Comparison of ENCODE assay signal across 8 cellular contexts in genomic region chr14:73613046-73613383, GRCh38. TPM values are rescaled to one million over a fixed set of nuclear protein-coding genes. Genes with fewer than 3 reads are reported as not detected.
DNase-seq lines count a peak whose midpoint lies in the region; ATAC-seq and TF ChIP-seq lines count a peak whose summit lies in the region.

No MANE protein-coding gene starts in this region.

- peak overlapping the region; percentile 64 for H3K4me3 ChIP-seq in AG04449 (ENCODE audit: low read depth, low read length)
- H3K4me3 ChIP-seq in heart right ventricle, result peak overlapping the region; percentile 49 to 67 (median 63)
- peak overlapping the region; percentile 61 to 69 (median 64) for H3K4me3 ChIP-seq in gastrocnemius medialis

- DNase-seq in AG04449 (ENCODE audit: low read depth, low spot score) (no peak), activated B cell treated with CpG ODN at 0.5 μM for 24 hours (no peak), heart right ventricle (no peak), gastrocnemius medialis (no peak), epidermal melanocyte (ENCODE audit: insufficient read length, low spot score) (no peak), midbrain (lab: John Stamatoyannopoulos, UW) (no peak)

- no peaks in the 10 kb centered on the region for H3K36me3 Mint-ChIP-seq in activated B cell treated with CpG ODN at 0.5 μM for 24 hours (ENCODE audit: low read depth)

- intact Hi-C loops in activated B cell treated with CpG ODN at 0.5 μM for 24 hours (cut with micrococcal nuclease), result loop anchor here (2.0 kb wide), 2 partner anchors 20 to 122 kb away; partner anchors contain the start of gene RIOX1
- intact Hi-C loops in heart right ventricle (cut with DNase I), result no loop called here
- intact Hi-C loops in gastrocnemius medialis (cut with DNase I; ENCODE audit: low total_unique reads), result no loop called here

- peaks cover 3% of the 10 kb centered on the region for H3K4me1 Mint-ChIP-seq in activated B cell treated with CpG ODN at 0.5 μM for 24 hours

- no peaks in the 10 kb centered on the region for H3K9me3 Mint-ChIP-seq in activated B cell treated with CpG ODN at 0.5 μM for 24 hours

- WGBS in heart right ventricle, 2 donors, result 5 to 7% methylated on average over 13 of the region's 13 CpGs

- H3K4me3 Mint-ChIP-seq in activated B cell treated with CpG ODN at 0.5 μM for 24 hours, result peak overlapping the region; percentile 84

- ATAC-seq in HG02759 (IDR thresholded peaks at IDR 0.05; ENCODE audit: unreplicated experiment), result peak; percentile 20
- ATAC-seq in activated B cell treated with CpG ODN at 0.5 μM for 24 hours (ENCODE audit: low read depth), result no peak
- ATAC-seq in heart right ventricle, result peak in 7 of 8 donors; percentile 7 to 47 (median 25)
- peak; percentile 34 to 37 for ATAC-seq in gastrocnemius medialis
- no peak for ATAC-seq in HG03159 (IDR thresholded peaks at IDR 0.05; ENCODE audit: unreplicated experiment)

- H3K27me3 Mint-ChIP-seq in activated B cell treated with CpG ODN at 0.5 μM for 24 hours, result no peaks in the 10 kb centered on the region

- H3K27me3 ChIP-seq in heart right ventricle (peaks cover 0 to 8% (median 0%) of the 10 kb centered on the region in 7 donors), gastrocnemius medialis (no peaks in the 10 kb centered on the region)

- no peak for TF ChIP-seq POLR2A in gastrocnemius medialis (IDR thresholded peaks at IDR 0.05)

- H3K9me3 ChIP-seq in heart right ventricle (peaks cover 0 to 5% (median 0%) of the 10 kb centered on the region in 11 donors), gastrocnemius medialis (no peaks in the 10 kb centered on the region)

- peak overlapping the region in 9 of 10 donors; percentile 70 to 88 (median 79) for H3K27ac ChIP-seq in heart right ventricle
- H3K27ac ChIP-seq in gastrocnemius medialis, result peak overlapping the region; percentile 58 to 80 (median 74)

- H3K36me3 ChIP-seq in heart right ventricle (no peaks in the 10 kb centered on the region), gastrocnemius medialis (no peaks in the 10 kb centered on the region)

- in situ Hi-C loops in gastrocnemius medialis (cut with MboI; ENCODE audit: low sequenced_read_pairs in 4 of 4), result no loop called here

- POLR2A ChIA-PET in AG04449 (lab: Yijun Ruan, JAX) (interaction anchor here (0.9 to 1.0 kb wide), 2 partner anchors 26 to 44 kb away, joined by 3 to 5 read pairs; partner anchors contain the start of gene ACOT2), activated B cell treated with CpG ODN at 0.5 μM for 24 hours (lab: Charles Lee) (interaction anchor here (0.6 to 2.2 kb wide), 6 partner anchors 21 to 228 kb away, joined by 3 to 14 read pairs (median 8); partner anchors contain the start of genes ACOT2, ACOT4 and RIOX1)

- TF ChIP-seq CTCF in AG04449 (IDR thresholded peaks at IDR 0.05; ENCODE audit: insufficient read depth, low read length, missing control alignments) (no peak), activated B cell treated with CpG ODN at 0.5 μM for 24 hours (IDR thresholded peaks at IDR 0.05) (no peak), heart right ventricle (IDR thresholded peaks at IDR 0.05) (no peak), gastrocnemius medialis (IDR thresholded peaks at IDR 0.05 in 4 of 5, conservative IDR thresholded peaks at IDR 0.05 in 1 of 5) (no peak)

- H3K27ac Mint-ChIP-seq in activated B cell treated with CpG ODN at 0.5 μM for 24 hours, result peak overlapping the region; percentile 46

- H3K4me1 ChIP-seq in heart right ventricle, result peaks cover 0 to 11% (median 0%) of the 10 kb centered on the region in 9 donors
- H3K4me1 ChIP-seq in gastrocnemius medialis, result no peaks in the 10 kb centered on the region

- CTCF ChIA-PET in AG04449 (lab: Yijun Ruan, JAX), result interaction anchor here (0.6 to 2.8 kb wide), 4 partner anchors 11 to 104 kb away, joined by 3 to 17 read pairs (median 8); no protein-coding TSS in a partner anchor
- CTCF ChIA-PET in activated B cell treated with CpG ODN at 0.5 μM for 24 hours (lab: Charles Lee), result interaction anchor here (0.7 to 1.4 kb wide), 3 partner anchors 21 to 155 kb away, joined by 3 to 6 read pairs (median 3); no protein-coding TSS in a partner anchor

RNA-seq across cellular contexts. Expression of gene ACOT6, which starts 0.7 kb away (rescaled TPM):
- total RNA-seq in activated B cell treated with CpG ODN at 0.5 μM for 24 hours (not detected in 2 replicates), heart right ventricle (not detected), gastrocnemius medialis (not detected)
- polyA plus RNA-seq in heart right ventricle, result not detected

RNA-seq across cellular contexts. Expression of gene ACOT4, which starts 21.3 kb away (rescaled TPM):
- total RNA-seq in activated B cell treated with CpG ODN at 0.5 μM for 24 hours (0.60 and 1.2 TPM in 2 replicates), heart right ventricle (1 to 10 TPM in 5 of 10 donors, under 1 TPM in 5; 0.13 to 1.9 (median 1.0) TPM), gastrocnemius medialis (1 to 10 TPM in 1 of 4 donors, under 1 TPM in 3; 0.40 to 1.2 (median 0.75) TPM)
- under 1 TPM; 0.37 to 0.88 TPM for polyA plus RNA-seq in heart right ventricle

RNA-seq across cellular contexts. Expression of gene DNAL1, which starts 31.8 kb away (rescaled TPM):
- 7.7 and 7.8 TPM in 2 replicates for total RNA-seq in activated B cell treated with CpG ODN at 0.5 μM for 24 hours
- 10 to 100 TPM; 11.6 to 21.2 (median 14.0) TPM for total RNA-seq in heart right ventricle
- 1 to 10 TPM; 5.9 to 9.1 TPM for polyA plus RNA-seq in heart right ventricle
- 1 to 10 TPM; 6.4 to 8.2 (median 7.7) TPM for total RNA-seq in gastrocnemius medialis

RNA-seq across cellular contexts. Expression of gene ACOT2, which starts 44.0 kb away (rescaled TPM):
- 11.1 and 13.8 TPM in 2 replicates for total RNA-seq in activated B cell treated with CpG ODN at 0.5 μM for 24 hours
- 100 to 1,000 TPM; 110 to 267 (median 158) TPM for total RNA-seq in heart right ventricle
- polyA plus RNA-seq in heart right ventricle, result 10 to 100 TPM; 54.9 to 77.8 TPM
- total RNA-seq in gastrocnemius medialis, result 100 to 1,000 TPM in 3 of 4 donors, 10 to 100 TPM in 1; 52.7 to 114 (median 104) TPM

RNA-seq across cellular contexts. Expression of gene HEATR4, which starts 54.3 kb away (rescaled TPM):
- not detected in 2 replicates for total RNA-seq in activated B cell treated with CpG ODN at 0.5 μM for 24 hours
- under 1 TPM in 8 of 10 donors, not detected in 2; 0.07 to 0.33 (median 0.18) TPM for total RNA-seq in heart right ventricle
- under 1 TPM; 0.01 to 0.15 TPM for polyA plus RNA-seq in heart right ventricle
- under 1 TPM in 2 of 4 donors, not detected in 2; 0.15 to 0.46 TPM for total RNA-seq in gastrocnemius medialis

Comparison
In these comparisons a context has a peak if more than half of its experiments do, and no peak if none do; other contexts are left out.
1. ATAC-seq: peak in HG02759 (single experiment), heart right ventricle (7 of 8) and gastrocnemius medialis (2 of 2); none in activated B cell treated with CpG ODN at 0.5 μM for 24 hours (single experiment) and HG03159 (single experiment).
2. Peak in every context shown above with its lines, with median percentiles within 50 percentile points of each other: H3K4me3 ChIP-seq.